In the genomic region with DNA sequence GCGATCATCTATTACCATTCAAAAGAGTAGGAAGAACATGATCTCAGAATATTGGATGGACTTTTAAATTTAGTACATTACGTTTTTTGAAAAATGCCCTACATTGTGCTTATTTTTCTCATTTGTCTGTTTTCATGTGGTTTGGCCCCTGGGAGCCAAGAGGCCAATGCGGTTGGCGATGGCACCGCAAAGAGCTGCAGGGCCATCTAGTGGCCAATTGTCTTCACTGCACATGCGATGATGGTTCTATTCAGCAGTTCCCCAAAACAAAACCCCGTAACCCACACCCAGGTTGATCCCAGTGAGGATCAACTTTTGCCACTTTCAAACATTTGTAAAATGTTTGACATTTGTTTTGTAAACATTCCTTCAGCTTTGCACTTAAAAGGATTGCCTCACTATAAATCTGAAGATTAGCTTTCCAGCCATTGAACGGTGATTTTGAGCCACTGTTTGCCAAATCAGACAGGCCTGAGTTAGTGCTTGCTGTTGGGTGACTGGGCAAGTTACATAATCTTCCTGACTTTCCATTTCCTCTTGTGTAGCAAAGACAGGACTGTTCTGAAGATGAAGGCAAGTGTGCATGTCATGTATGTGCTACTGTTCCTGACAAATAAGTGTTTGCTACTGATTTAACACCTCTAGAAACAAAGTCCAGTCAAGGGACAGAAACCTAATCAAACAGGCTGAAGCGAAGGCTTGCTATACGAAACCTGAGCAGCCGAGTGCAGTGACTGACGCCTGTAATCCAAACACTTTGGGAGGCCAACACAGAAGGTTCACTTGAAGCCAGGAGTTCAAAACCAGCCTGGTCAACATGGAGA, we compare ENCODE assay signal across 1 cellular context.
A peak's percentile ranks its signal among the peaks of the same experiment; 100 is the strongest.
TF ChIP-seq lines count a peak whose summit lies in the region.

No MANE protein-coding gene starts in this region.

TF ChIP-seq in GM12878, 131 proteins besides CTCF, POLR2A, EP300 and RAD21:
- TF ChIP-seq USF2 (IDR thresholded peaks at IDR 0.05; ENCODE audit: borderline replicate concordance, low read depth, low read length), result no peak
- TF ChIP-seq MXI1 (IDR thresholded peaks at IDR 0.05; ENCODE audit: low read depth, low read length), result no peak
- no peak for TF ChIP-seq NFYA (IDR thresholded peaks at IDR 0.05; ENCODE audit: borderline replicate concordance, low read depth, low read length)
- TF ChIP-seq IKZF2 (IDR thresholded peaks at IDR 0.05), result no peak
- no peak for TF ChIP-seq ZNF24 (IDR thresholded peaks at IDR 0.05)
- TF ChIP-seq ZNF217 (IDR thresholded peaks at IDR 0.05), result no peak
- no peak for TF ChIP-seq ZZZ3 (IDR thresholded peaks at IDR 0.05; ENCODE audit: control insufficient read depth, insufficient read length, low read depth)
- no peak for TF ChIP-seq NRF1 (conservative IDR thresholded peaks at IDR 0.05; ENCODE audit: low read depth, low read length)
- no peak for TF ChIP-seq SREBF2 (IDR thresholded peaks at IDR 0.05; ENCODE audit: low read length)
- peak; percentile 92 for TF ChIP-seq NR2F1 (conservative IDR thresholded peaks at IDR 0.05)
- 0 out of 2 replicates have a peak, but pooled peaks have one; percentile 7 for TF ChIP-seq PAX5 (IDR thresholded peaks at IDR 0.05; ENCODE audit: borderline replicate concordance, low read depth, low read length)
- peak; percentile 54; the same call in 1 of the 2 replicates for TF ChIP-seq FOXM1 (IDR thresholded peaks at IDR 0.05; ENCODE audit: low read depth, low read length)
- TF ChIP-seq, protein P1, sequence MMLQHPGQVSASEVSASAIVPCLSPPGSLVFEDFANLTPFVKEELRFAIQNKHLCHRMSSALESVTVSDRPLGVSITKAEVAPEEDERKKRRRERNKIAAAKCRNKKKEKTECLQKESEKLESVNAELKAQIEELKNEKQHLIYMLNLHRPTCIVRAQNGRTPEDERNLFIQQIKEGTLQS (IDR thresholded peaks at IDR 0.05; ENCODE audit: borderline replicate concordance, extremely low read depth, low read depth, low read length), result no peak
- no peak for TF ChIP-seq JUND (IDR thresholded peaks at IDR 0.05; ENCODE audit: low read depth, low read length)
- TF ChIP-seq POU2F2 (IDR thresholded peaks at IDR 0.05; ENCODE audit: borderline replicate concordance, low read depth, low read length), result 0 out of 3 replicates have a peak, but pooled peaks have one; percentile 54
- no peak for TF ChIP-seq RELB (IDR thresholded peaks at IDR 0.05; ENCODE audit: low read depth)
- TF ChIP-seq RB1 (IDR thresholded peaks at IDR 0.05; ENCODE audit: borderline replicate concordance), result peak; percentile 43; the same call in 1 of the 2 replicates
- no peak for TF ChIP-seq SMAD1 (IDR thresholded peaks at IDR 0.05; ENCODE audit: low read depth, partially characterized antibody)
- TF ChIP-seq, protein P2, sequence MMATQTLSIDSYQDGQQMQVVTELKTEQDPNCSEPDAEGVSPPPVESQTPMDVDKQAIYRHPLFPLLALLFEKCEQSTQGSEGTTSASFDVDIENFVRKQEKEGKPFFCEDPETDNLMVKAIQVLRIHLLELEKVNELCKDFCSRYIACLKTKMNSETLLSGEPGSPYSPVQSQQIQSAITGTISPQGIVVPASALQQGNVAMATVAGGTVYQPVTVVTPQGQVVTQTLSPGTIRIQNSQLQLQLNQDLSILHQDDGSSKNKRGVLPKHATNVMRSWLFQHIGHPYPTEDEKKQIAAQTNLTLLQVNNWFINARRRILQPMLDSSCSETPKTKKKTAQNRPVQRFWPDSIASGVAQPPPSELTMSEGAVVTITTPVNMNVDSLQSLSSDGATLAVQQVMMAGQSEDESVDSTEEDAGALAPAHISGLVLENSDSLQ (IDR thresholded peaks at IDR 0.05), result no peak
- TF ChIP-seq RUNX3 (IDR thresholded peaks at IDR 0.05; ENCODE audit: low read length), result peak; percentile 98
- TF ChIP-seq YY1 (IDR thresholded peaks at IDR 0.05; ENCODE audit: low read depth, low read length), result peak; percentile 74
- peak; percentile 47; the same call in 1 of the 2 replicates for TF ChIP-seq TCF7 (IDR thresholded peaks at IDR 0.05; ENCODE audit: borderline replicate concordance)
- no peak for TF ChIP-seq KLF5 (IDR thresholded peaks at IDR 0.05; ENCODE audit: partially characterized antibody)
- no peak for TF ChIP-seq MYB (IDR thresholded peaks at IDR 0.05; ENCODE audit: borderline replicate concordance, low read depth, low read length)
- TF ChIP-seq NBN (IDR thresholded peaks at IDR 0.05), result peak; percentile 58; the same call in 1 of the 2 replicates
- TF ChIP-seq CREM (IDR thresholded peaks at IDR 0.05; ENCODE audit: low read depth), result 0 out of 2 replicates have a peak, but pooled peaks have one; percentile 15
- TF ChIP-seq CBFB (IDR thresholded peaks at IDR 0.05; ENCODE audit: low read depth), result peak; percentile 97
- no peak for TF ChIP-seq BMI1 (IDR thresholded peaks at IDR 0.05; ENCODE audit: borderline replicate concordance)
- no peak for TF ChIP-seq HCFC1 (IDR thresholded peaks at IDR 0.05; ENCODE audit: low read length)
- TF ChIP-seq MEF2A (IDR thresholded peaks at IDR 0.05; ENCODE audit: insufficient read depth, low read depth, low read length), result 0 out of 2 replicates have a peak, but pooled peaks have one; percentile 9
- TF ChIP-seq, protein P3, sequence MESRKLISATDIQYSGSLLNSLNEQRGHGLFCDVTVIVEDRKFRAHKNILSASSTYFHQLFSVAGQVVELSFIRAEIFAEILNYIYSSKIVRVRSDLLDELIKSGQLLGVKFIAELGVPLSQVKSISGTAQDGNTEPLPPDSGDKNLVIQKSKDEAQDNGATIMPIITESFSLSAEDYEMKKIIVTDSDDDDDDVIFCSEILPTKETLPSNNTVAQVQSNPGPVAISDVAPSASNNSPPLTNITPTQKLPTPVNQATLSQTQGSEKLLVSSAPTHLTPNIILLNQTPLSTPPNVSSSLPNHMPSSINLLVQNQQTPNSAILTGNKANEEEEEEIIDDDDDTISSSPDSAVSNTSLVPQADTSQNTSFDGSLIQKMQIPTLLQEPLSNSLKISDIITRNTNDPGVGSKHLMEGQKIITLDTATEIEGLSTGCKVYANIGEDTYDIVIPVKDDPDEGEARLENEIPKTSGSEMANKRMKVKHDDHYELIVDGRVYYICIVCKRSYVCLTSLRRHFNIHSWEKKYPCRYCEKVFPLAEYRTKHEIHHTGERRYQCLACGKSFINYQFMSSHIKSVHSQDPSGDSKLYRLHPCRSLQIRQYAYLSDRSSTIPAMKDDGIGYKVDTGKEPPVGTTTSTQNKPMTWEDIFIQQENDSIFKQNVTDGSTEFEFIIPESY (IDR thresholded peaks at IDR 0.05), result 0 out of 2 replicates have a peak, but pooled peaks have one; percentile 52
- peak; percentile 100 for TF ChIP-seq SMC3 (IDR thresholded peaks at IDR 0.05; ENCODE audit: borderline replicate concordance, low read length)
- no peak for TF ChIP-seq ATF7 (IDR thresholded peaks at IDR 0.05; ENCODE audit: low read depth)
- peak; percentile 81 for TF ChIP-seq SPI1 (IDR thresholded peaks at IDR 0.05; ENCODE audit: borderline replicate concordance, insufficient read depth, low read depth, low read length)
- TF ChIP-seq, protein P4, sequence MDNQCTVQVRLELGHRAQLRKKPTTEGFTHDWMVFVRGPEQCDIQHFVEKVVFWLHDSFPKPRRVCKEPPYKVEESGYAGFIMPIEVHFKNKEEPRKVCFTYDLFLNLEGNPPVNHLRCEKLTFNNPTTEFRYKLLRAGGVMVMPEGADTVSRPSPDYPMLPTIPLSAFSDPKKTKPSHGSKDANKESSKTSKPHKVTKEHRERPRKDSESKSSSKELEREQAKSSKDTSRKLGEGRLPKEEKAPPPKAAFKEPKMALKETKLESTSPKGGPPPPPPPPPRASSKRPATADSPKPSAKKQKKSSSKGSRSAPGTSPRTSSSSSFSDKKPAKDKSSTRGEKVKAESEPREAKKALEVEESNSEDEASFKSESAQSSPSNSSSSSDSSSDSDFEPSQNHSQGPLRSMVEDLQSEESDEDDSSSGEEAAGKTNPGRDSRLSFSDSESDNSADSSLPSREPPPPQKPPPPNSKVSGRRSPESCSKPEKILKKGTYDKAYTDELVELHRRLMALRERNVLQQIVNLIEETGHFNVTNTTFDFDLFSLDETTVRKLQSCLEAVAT (IDR thresholded peaks at IDR 0.05), result peak; percentile 66; the same call in 1 of the 2 replicates
- peak; percentile 64; the same call in 1 of the 2 replicates for TF ChIP-seq IRF4 (IDR thresholded peaks at IDR 0.05; ENCODE audit: low read depth, low read length)
- no peak for TF ChIP-seq NFXL1 (IDR thresholded peaks at IDR 0.05; ENCODE audit: borderline replicate concordance)
- no peak for TF ChIP-seq FOS (IDR thresholded peaks at IDR 0.05; ENCODE audit: borderline replicate concordance, extremely low read depth, insufficient read length)
